26 cellular contexts compared by ENCODE assay signal in genomic region chr18:49853011-49853410, GRCh38.
"Had no signal": no experiment of that assay in that cellular context is flagged by ENCODE, and none has a peak within 500 bp of the region (broad histone marks: within the 10 kb centered on the region; RNA-seq: fewer than 3 reads in every experiment).

No MANE protein-coding gene starts in this region.

- H3K4me1 ChIP-seq: parathyroid adenoma, psoas muscle, right lobe of liver, sigmoid colon, vagina had no signal

- ATAC-seq: natural killer cell; psoas muscle; right cardiac atrium; right lobe of liver; stimulated activated effector memory CD8-positive, alpha-beta T cell treated with anti-CD3 and anti-CD28 coated beads, Interleukin-12 subunit alpha, Interleukin-12 subunit beta, amount 100 ng/mL, for 72 hours; stimulated activated naive B cell treated with anti-CD40 and anti-IgM and Interleukin-4, amounts not matched to agents 10 μg/mL and 1 μg/mL and 100 μg/mL, for 72 hours had no signal

- H3K79me2 ChIP-seq: parathyroid adenoma had no signal

- H3K36me3 ChIP-seq: neural progenitor cell, neutrophil, ovary, right lobe of liver, sigmoid colon, thoracic aorta, thyroid gland, tibial nerve, upper lobe of left lung, vagina had no signal

- H3K4me3 ChIP-seq: neural progenitor cell, ovary, psoas muscle, right lobe of liver, sigmoid colon, stomach, thoracic aorta, thyroid gland, tibial nerve, upper lobe of left lung, vagina had no signal

- H3K27ac ChIP-seq: neural progenitor cell, neutrophil, ovary, parathyroid adenoma, psoas muscle, right lobe of liver, sigmoid colon, stomach, thoracic aorta, thyroid gland, tibial nerve, upper lobe of left lung, vagina had no signal

- H3K9ac ChIP-seq: neural progenitor cell, parathyroid adenoma had no signal

- H3K9me3 ChIP-seq: neutrophil, ovary, psoas muscle, right lobe of liver, sigmoid colon, stomach, thoracic aorta, thyroid gland, tibial nerve, upper lobe of left lung, vagina had no signal

- DNase-seq: natural killer cell; nucleus accumbens; ovary; posterior cingulate gyrus; psoas muscle; right cardiac atrium; right lobe of liver; sigmoid colon; small intestine; stimulated activated CD4-positive, alpha-beta T cell treated with anti-CD3 and anti-CD28 coated beads, Interleukin-15, amount 100 ng/mL, for 24 hours; stimulated activated CD4-positive, alpha-beta T cell treated with anti-CD3 and anti-CD28 coated beads, Interleukin-2, amount 100 ng/mL, for 24 hours; stimulated activated CD4-positive, alpha-beta T cell treated with anti-CD3 and anti-CD28 coated beads, Interleukin-2, amount 100 ng/mL, for 48 hours; stimulated activated CD4-positive, alpha-beta T cell treated with anti-CD3 and anti-CD28 coated beads, Interleukin-4, amount 100 ng/mL, for 24 hours; stimulated activated naive B cell treated with anti-CD40 and anti-IgM and Interleukin-4, amounts not matched to agents 10 μg/mL and 1 μg/mL and 100 μg/mL, for 72 hours; stimulated activated naive CD4-positive, alpha-beta T cell treated with Interleukin-2 at 50 U/mL for 16 hours; stomach; thyroid gland; trophoblast cell; upper lobe of left lung had no signal

- H3K4me2 ChIP-seq: neural progenitor cell had no signal

- H2AFZ ChIP-seq: neural progenitor cell, parathyroid adenoma had no signal

- H3K27me3 ChIP-seq: neural progenitor cell, ovary, right lobe of liver, thyroid gland, upper lobe of left lung, vagina had no signal
